In genomic region chr7:1607686-1608085, GRCh38 we compare ENCODE assay signal across 18 cellular contexts. TPM values are rescaled to one million over a fixed set of nuclear protein-coding genes. Genes with fewer than 3 reads are reported as not detected.
"Had no signal": no experiment of that assay in that cellular context is flagged by ENCODE, and none has a peak within 500 bp of the region (broad histone marks: within the 10 kb centered on the region; RNA-seq: fewer than 3 reads in every experiment).

No MANE protein-coding gene starts in this region.

- H3K36me3 ChIP-seq: neutrophil, tibial artery had no signal

- H3K27ac ChIP-seq: neutrophil, tibial artery had no signal

- H3K4me1 ChIP-seq: tibial artery had no signal

- H3K36me3 Mint-ChIP-seq: activated naive CD4-positive, alpha-beta T cell treated with anti-CD3 and anti-CD28 coated beads, Interleukin-2, amount 50 U/mL, for 72 hours; naive thymus-derived CD8-positive, alpha-beta T cell had no signal

- DNase-seq: activated CD4-positive, alpha-beta T cell treated with anti-CD3 and anti-CD28 coated beads, Interleukin-2, amount 50 U/mL, for 1 hour; activated CD4-positive, CD25-positive, alpha-beta regulatory T cell treated with anti-CD3 and anti-CD28 coated beads, Interleukin-2, amount 50 U/mL, for 72 hours; activated CD8-positive, alpha-beta memory T cell treated with anti-CD3 and anti-CD28 coated beads, Interleukin-2, amount 50 U/mL, for 4 hours; activated gamma-delta T cell treated with Interleukin-2 at 50 U/mL for 16 hours; activated T-cell treated with anti-CD3 and anti-CD28 coated beads, Interleukin-2, amount 50 U/mL, for 72 hours; cerebellar nuclear complex; cortex of kidney; hypothalamus; mesenchymal stem cell; stimulated activated CD4-positive, alpha-beta T cell treated with anti-CD3 and anti-CD28 coated beads, Interleukin-1b, Interleukin-23, amount 100 ng/mL, for 48 hours; stimulated activated naive CD8-positive, alpha-beta T cell treated with anti-CD3 and anti-CD28 coated beads, Interleukin-15, Interleukin-2, amounts not matched to agents 100 U/mL and 50 U/mL, for 24 hours; substantia nigra; tibial artery had no signal

- H3K4me3 ChIP-seq: tibial artery had no signal

- H3K27ac Mint-ChIP-seq: activated T-cell treated with anti-CD3 and anti-CD28 coated beads, Interleukin-2, amount 50 U/mL, for 72 hours; T-helper 1 cell treated with Interleukin-12 subunit alpha and Interleukin-12 subunit beta and Interleukin-4 antibody, amounts not matched to agents 30 μg/mL and 1 μg/mL, for 36 hours had no signal

- H3K9me3 ChIP-seq: neutrophil, tibial artery had no signal

- H3K9me3 Mint-ChIP-seq: activated naive CD4-positive, alpha-beta T cell treated with anti-CD3 and anti-CD28 coated beads, Interleukin-2, amount 50 U/mL, for 72 hours; activated T-cell treated with anti-CD3 and anti-CD28 coated beads, Interleukin-2, amount 50 U/mL, for 72 hours; naive thymus-derived CD8-positive, alpha-beta T cell; T-helper 1 cell treated with Interleukin-12 subunit alpha and Interleukin-12 subunit beta and Interleukin-4 antibody, amounts not matched to agents 30 μg/mL and 1 μg/mL, for 36 hours had no signal

- H3K4me3 Mint-ChIP-seq: activated T-cell treated with anti-CD3 and anti-CD28 coated beads, Interleukin-2, amount 50 U/mL, for 72 hours; naive thymus-derived CD8-positive, alpha-beta T cell; T-helper 1 cell treated with Interleukin-12 subunit alpha and Interleukin-12 subunit beta and Interleukin-4 antibody, amounts not matched to agents 30 μg/mL and 1 μg/mL, for 36 hours had no signal

RNA-seq across cellular contexts. Expression of gene TMEM184A, which starts 51.7 kb away (rescaled TPM):
- total RNA-seq: frontal cortex; naive thymus-derived CD8-positive, alpha-beta T cell had no signal
